In the genomic region with DNA sequence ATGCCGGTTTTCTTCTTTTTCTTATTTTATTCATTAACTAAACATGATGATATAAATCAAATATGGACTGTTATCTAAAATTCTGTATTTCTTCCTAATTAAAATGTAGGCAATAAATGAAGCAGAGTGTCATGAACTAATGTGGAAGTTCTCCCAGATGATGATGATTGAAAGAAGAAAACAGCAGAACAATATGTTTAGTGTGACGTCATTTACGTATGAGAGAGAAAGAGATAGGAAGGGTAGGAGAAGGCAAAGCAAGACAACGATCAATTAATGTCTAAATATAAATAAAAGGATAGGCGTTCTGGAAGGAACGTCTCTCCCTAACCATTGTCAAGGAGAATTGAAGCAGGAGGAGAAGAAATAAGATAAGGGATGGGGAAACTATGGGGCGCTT, we compare ENCODE assay signal across 3 cellular contexts.
A peak's percentile ranks its signal among the peaks of the same experiment; 100 is the strongest.
TF ChIP-seq lines count a peak whose summit lies in the region.

No MANE protein-coding gene starts in this region.

TF ChIP-seq in HepG2, 621 proteins besides CTCF, POLR2A, EP300 and RAD21 (continued from another document):
- no peak for TF ChIP-seq MTF2 (CRISPR knock-in tag; IDR thresholded peaks at IDR 0.05; ENCODE audit: borderline replicate concordance)
- peak; percentile 93 for TF ChIP-seq CREB1 (IDR thresholded peaks at IDR 0.05)
- no peak for TF ChIP-seq CREB1 (CRISPR knock-in tag; IDR thresholded peaks at IDR 0.05)
TF ChIP-seq in HepG2: peak in this region for 2.

TF ChIP-seq in K562, 482 proteins besides CTCF, POLR2A, EP300 and RAD21 (continues in another document):
- TF ChIP-seq, protein P1, sequence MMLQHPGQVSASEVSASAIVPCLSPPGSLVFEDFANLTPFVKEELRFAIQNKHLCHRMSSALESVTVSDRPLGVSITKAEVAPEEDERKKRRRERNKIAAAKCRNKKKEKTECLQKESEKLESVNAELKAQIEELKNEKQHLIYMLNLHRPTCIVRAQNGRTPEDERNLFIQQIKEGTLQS (IDR thresholded peaks at IDR 0.05): peak; percentile 61
- TF ChIP-seq, protein P1 (CRISPR knock-in tag; conservative IDR thresholded peaks at IDR 0.05): no peak
- no peak for TF ChIP-seq SMAD4 (CRISPR knock-in tag; conservative IDR thresholded peaks at IDR 0.05)
- TF ChIP-seq ATF1 (CRISPR knock-in tag; IDR thresholded peaks at IDR 0.05): no peak
- peak; percentile 52 for TF ChIP-seq ATF1 (tag; IDR thresholded peaks at IDR 0.05)
- TF ChIP-seq SMAD3 (CRISPR knock-in tag; conservative IDR thresholded peaks at IDR 0.05): no peak
- TF ChIP-seq, protein P2, sequence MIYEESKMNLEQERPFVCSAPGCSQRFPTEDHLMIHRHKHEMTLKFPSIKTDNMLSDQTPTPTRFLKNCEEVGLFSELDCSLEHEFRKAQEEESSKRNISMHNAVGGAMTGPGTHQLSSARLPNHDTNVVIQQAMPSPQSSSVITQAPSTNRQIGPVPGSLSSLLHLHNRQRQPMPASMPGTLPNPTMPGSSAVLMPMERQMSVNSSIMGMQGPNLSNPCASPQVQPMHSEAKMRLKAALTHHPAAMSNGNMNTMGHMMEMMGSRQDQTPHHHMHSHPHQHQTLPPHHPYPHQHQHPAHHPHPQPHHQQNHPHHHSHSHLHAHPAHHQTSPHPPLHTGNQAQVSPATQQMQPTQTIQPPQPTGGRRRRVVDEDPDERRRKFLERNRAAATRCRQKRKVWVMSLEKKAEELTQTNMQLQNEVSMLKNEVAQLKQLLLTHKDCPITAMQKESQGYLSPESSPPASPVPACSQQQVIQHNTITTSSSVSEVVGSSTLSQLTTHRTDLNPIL (CRISPR knock-in tag; IDR thresholded peaks at IDR 0.05): no peak
- TF ChIP-seq, protein P3, sequence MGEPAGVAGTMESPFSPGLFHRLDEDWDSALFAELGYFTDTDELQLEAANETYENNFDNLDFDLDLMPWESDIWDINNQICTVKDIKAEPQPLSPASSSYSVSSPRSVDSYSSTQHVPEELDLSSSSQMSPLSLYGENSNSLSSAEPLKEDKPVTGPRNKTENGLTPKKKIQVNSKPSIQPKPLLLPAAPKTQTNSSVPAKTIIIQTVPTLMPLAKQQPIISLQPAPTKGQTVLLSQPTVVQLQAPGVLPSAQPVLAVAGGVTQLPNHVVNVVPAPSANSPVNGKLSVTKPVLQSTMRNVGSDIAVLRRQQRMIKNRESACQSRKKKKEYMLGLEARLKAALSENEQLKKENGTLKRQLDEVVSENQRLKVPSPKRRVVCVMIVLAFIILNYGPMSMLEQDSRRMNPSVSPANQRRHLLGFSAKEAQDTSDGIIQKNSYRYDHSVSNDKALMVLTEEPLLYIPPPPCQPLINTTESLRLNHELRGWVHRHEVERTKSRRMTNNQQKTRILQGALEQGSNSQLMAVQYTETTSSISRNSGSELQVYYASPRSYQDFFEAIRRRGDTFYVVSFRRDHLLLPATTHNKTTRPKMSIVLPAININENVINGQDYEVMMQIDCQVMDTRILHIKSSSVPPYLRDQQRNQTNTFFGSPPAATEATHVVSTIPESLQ (CRISPR knock-in tag; IDR thresholded peaks at IDR 0.05): no peak
- no peak for TF ChIP-seq TEAD2 (tag; IDR thresholded peaks at IDR 0.05)
- no peak for TF ChIP-seq HNRNPL (IDR thresholded peaks at IDR 0.05; ENCODE audit: low read depth, low read length)
- no peak for TF ChIP-seq TEAD4 (IDR thresholded peaks at IDR 0.05; ENCODE audit: low read length)
- TF ChIP-seq TEAD4 (CRISPR knock-in tag; IDR thresholded peaks at IDR 0.05; ENCODE audit: borderline replicate concordance): no peak
- TF ChIP-seq, protein P4, sequence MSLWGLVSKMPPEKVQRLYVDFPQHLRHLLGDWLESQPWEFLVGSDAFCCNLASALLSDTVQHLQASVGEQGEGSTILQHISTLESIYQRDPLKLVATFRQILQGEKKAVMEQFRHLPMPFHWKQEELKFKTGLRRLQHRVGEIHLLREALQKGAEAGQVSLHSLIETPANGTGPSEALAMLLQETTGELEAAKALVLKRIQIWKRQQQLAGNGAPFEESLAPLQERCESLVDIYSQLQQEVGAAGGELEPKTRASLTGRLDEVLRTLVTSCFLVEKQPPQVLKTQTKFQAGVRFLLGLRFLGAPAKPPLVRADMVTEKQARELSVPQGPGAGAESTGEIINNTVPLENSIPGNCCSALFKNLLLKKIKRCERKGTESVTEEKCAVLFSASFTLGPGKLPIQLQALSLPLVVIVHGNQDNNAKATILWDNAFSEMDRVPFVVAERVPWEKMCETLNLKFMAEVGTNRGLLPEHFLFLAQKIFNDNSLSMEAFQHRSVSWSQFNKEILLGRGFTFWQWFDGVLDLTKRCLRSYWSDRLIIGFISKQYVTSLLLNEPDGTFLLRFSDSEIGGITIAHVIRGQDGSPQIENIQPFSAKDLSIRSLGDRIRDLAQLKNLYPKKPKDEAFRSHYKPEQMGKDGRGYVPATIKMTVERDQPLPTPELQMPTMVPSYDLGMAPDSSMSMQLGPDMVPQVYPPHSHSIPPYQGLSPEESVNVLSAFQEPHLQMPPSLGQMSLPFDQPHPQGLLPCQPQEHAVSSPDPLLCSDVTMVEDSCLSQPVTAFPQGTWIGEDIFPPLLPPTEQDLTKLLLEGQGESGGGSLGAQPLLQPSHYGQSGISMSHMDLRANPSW (CRISPR knock-in tag; IDR thresholded peaks at IDR 0.05): no peak
- TF ChIP-seq, protein P5, sequence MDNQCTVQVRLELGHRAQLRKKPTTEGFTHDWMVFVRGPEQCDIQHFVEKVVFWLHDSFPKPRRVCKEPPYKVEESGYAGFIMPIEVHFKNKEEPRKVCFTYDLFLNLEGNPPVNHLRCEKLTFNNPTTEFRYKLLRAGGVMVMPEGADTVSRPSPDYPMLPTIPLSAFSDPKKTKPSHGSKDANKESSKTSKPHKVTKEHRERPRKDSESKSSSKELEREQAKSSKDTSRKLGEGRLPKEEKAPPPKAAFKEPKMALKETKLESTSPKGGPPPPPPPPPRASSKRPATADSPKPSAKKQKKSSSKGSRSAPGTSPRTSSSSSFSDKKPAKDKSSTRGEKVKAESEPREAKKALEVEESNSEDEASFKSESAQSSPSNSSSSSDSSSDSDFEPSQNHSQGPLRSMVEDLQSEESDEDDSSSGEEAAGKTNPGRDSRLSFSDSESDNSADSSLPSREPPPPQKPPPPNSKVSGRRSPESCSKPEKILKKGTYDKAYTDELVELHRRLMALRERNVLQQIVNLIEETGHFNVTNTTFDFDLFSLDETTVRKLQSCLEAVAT (IDR thresholded peaks at IDR 0.05): no peak
- TF ChIP-seq, protein P6, sequence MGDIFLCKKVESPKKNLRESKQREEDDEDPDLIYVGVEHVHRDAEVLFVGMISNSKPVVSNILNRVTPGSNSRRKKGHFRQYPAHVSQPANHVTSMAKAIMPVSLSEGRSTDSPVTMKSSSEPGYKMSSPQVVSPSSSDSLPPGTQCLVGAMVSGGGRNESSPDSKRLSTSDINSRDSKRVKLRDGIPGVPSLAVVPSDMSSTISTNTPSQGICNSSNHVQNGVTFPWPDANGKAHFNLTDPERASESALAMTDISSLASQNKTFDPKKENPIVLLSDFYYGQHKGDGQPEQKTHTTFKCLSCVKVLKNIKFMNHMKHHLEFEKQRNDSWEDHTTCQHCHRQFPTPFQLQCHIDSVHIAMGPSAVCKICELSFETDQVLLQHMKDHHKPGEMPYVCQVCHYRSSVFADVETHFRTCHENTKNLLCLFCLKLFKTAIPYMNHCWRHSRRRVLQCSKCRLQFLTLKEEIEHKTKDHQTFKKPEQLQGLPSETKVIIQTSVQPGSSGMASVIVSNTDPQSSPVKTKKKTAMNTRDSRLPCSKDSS (IDR thresholded peaks at IDR 0.05; ENCODE audit: low read depth, partially characterized antibody): no peak
- TF ChIP-seq ZNF431 (CRISPR knock-in tag; IDR thresholded peaks at IDR 0.05): no peak

TF ChIP-seq in WTC11, 78 proteins besides CTCF, POLR2A, EP300 and RAD21:
- TF ChIP-seq, protein P7, sequence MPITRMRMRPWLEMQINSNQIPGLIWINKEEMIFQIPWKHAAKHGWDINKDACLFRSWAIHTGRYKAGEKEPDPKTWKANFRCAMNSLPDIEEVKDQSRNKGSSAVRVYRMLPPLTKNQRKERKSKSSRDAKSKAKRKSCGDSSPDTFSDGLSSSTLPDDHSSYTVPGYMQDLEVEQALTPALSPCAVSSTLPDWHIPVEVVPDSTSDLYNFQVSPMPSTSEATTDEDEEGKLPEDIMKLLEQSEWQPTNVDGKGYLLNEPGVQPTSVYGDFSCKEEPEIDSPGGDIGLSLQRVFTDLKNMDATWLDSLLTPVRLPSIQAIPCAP (CRISPR knock-in tag; IDR thresholded peaks at IDR 0.05): no peak
- no peak for TF ChIP-seq NR3C1 (CRISPR knock-in tag; conservative IDR thresholded peaks at IDR 0.05; ENCODE audit: low read depth)
- TF ChIP-seq ELF4 (CRISPR knock-in tag; IDR thresholded peaks at IDR 0.05; ENCODE audit: low read depth): no peak
- TF ChIP-seq TP53 (CRISPR knock-in tag; IDR thresholded peaks at IDR 0.05): no peak
- TF ChIP-seq, protein P4 (CRISPR knock-in tag; conservative IDR thresholded peaks at IDR 0.05; ENCODE audit: low read depth): no peak
